ENCODE assay signal across 27 cellular contexts in genomic region chr13:97237388-97237787, GRCh38. TPM values are rescaled to one million over a fixed set of nuclear protein-coding genes. Genes with fewer than 3 reads are reported as not detected.
DNase-seq lines count a peak whose midpoint lies in the region; ATAC-seq, FAIRE-seq and TF ChIP-seq lines count a peak whose summit lies in the region.
"Had no signal": no experiment of that assay in that cellular context is flagged by ENCODE, and none has a peak within 500 bp of the region (broad histone marks: within the 10 kb centered on the region; RNA-seq: fewer than 3 reads in every experiment).

No MANE protein-coding gene starts in this region.

- H3K9ac ChIP-seq in HepG2 (ENCODE audit: insufficient read depth, low read depth, low read length) (no peak overlapping the region), trophoblast cell (ENCODE audit: low read length) (no peak overlapping the region)
- H3K9ac ChIP-seq: BLaER1 treated with 17β-estradiol and CSF1 and Interleukin-3, amounts not matched to agents 10 nM and 100 nM had no signal

- H3K4me2 ChIP-seq in HepG2 (ENCODE audit: low read depth, low read length) (peak overlapping the region; percentile 30; the same call in 1 of the 2 replicates), trophoblast cell (ENCODE audit: low read length) (no peak overlapping the region)
- H3K4me2 ChIP-seq: BLaER1 treated with 17β-estradiol and CSF1 and Interleukin-3, amounts not matched to agents 10 nM and 100 nM; GM23338 had no signal

- no peak overlapping the region for H2BK120ac ChIP-seq in trophoblast cell (ENCODE audit: insufficient read depth, low read length, poor library complexity)

- H3K4me3 ChIP-seq in HepG2 (replicated peaks in 1 of 3; ENCODE audit: insufficient read depth in 1 of 3, low read depth in 2 of 3, low read length in 3 of 3) (no peak overlapping the region), right lobe of liver (no peak overlapping the region), trophoblast cell (ENCODE audit: low read depth, low read length) (no peak overlapping the region), transverse colon (no peak overlapping the region)
- H3K4me3 ChIP-seq: BLaER1 treated with 17β-estradiol and CSF1 and Interleukin-3, amounts not matched to agents 10 nM and 100 nM; GM23338; SK-N-MC had no signal

- H3K27ac ChIP-seq in HepG2 (ENCODE audit: extremely low read length, insufficient read depth, low read length) = no peak overlapping the region
- H3K27ac ChIP-seq in right lobe of liver = no peak overlapping the region
- H3K27ac ChIP-seq in cingulate gyrus (ENCODE audit: low read depth, low read length) = peak overlapping the region; percentile 51
- no peak overlapping the region for H3K27ac ChIP-seq in trophoblast cell (ENCODE audit: low read depth, low read length)
- peak overlapping the region in 3 of 4 donors; percentile 41 to 87 (median 82) for H3K27ac ChIP-seq in transverse colon
- H3K27ac ChIP-seq: BLaER1 treated with 17β-estradiol and CSF1 and Interleukin-3, amounts not matched to agents 10 nM and 100 nM; SK-N-MC had no signal

- H3K4ac ChIP-seq in trophoblast cell (ENCODE audit: low read depth, low read length) = peak overlapping the region; percentile 22

- no TSS peak for BruUV-seq in HepG2 (replicated peaks; lab: Mats Ljungman, UMichigan)

- H3K36me3 ChIP-seq in HepG2 (replicated peaks in 1 of 2; ENCODE audit: control insufficient read depth in 1 of 2, insufficient read depth in 2 of 2, low read length in 2 of 2) (peaks cover 3 to 47% of the 10 kb centered on the region in 2 experiments), right lobe of liver (no peaks in the 10 kb centered on the region), trophoblast cell (ENCODE audit: control insufficient read depth in 1 of 2, insufficient read depth in 2 of 2, low read length in 2 of 2) (peaks cover 11 to 33% of the 10 kb centered on the region in 2 experiments), transverse colon (no peaks in the 10 kb centered on the region)

- intact Hi-C loops in HepG2 (cut with micrococcal nuclease; ENCODE audit: unreplicated experiment) = no loop called here
- intact Hi-C loops in right lobe of liver (cut with DNase I) = no loop called here
- intact Hi-C loops in transverse colon (cut with DNase I; ENCODE audit: low total_unique reads) = no loop called here

- H3K79me1 ChIP-seq in trophoblast cell (ENCODE audit: low read length) = peaks cover 3% of the 10 kb centered on the region

- H2AK5ac ChIP-seq in trophoblast cell (ENCODE audit: low read length) = no peak overlapping the region

- WGBS in HepG2 (ENCODE audit: low lambda C conversion rate) = 100% methylated on average over 1 of the region's 1 CpG
- 67% methylated on average over 1 of the region's 1 CpG for WGBS in right lobe of liver (ENCODE audit: insufficient coverage, low coverage, low lambda C conversion rate, missing lambda C conversion rate)
- WGBS in trophoblast cell (ENCODE audit: extremely low coverage, insufficient coverage, insufficient read length) = no CpG with 5 or more reads among the region's 1 CpG
- 64 to 69% methylated on average over 1 of the region's 1 CpG for WGBS in transverse colon (ENCODE audit: low coverage in 1 of 2), 2 donors

- TF ChIP-seq RAD21 in HepG2 (CRISPR knock-in tag; IDR thresholded peaks at IDR 0.05) = no peak

- H3K27me3 ChIP-seq in HepG2 (ENCODE audit: control insufficient read depth in 1 of 2, insufficient read depth in 2 of 2, low read length in 2 of 2) (no peaks in the 10 kb centered on the region), right lobe of liver (no peaks in the 10 kb centered on the region), trophoblast cell (ENCODE audit: insufficient read depth, low read length) (no peaks in the 10 kb centered on the region), transverse colon (no peaks in the 10 kb centered on the region)
- H3K27me3 ChIP-seq: BLaER1 treated with 17β-estradiol and CSF1 and Interleukin-3, amounts not matched to agents 10 nM and 100 nM had no signal

- no peak for TF ChIP-seq EP300 in HepG2 (IDR thresholded peaks at IDR 0.05; ENCODE audit: low read depth in 2 of 2, low read length in 2 of 2)
- no peak for TF ChIP-seq EP300 in HepG2 (CRISPR knock-in tag; IDR thresholded peaks at IDR 0.05; ENCODE audit: borderline replicate concordance)
- no peak for TF ChIP-seq EP300 in transverse colon (IDR thresholded peaks at IDR 0.05; ENCODE audit: low read depth)

- no peak overlapping the region for H3K18ac ChIP-seq in trophoblast cell (ENCODE audit: low read length)

- H3K4me1 ChIP-seq in HepG2 (ENCODE audit: insufficient read depth, low read length) = peaks cover 99% of the 10 kb centered on the region
- H3K4me1 ChIP-seq in right lobe of liver = peaks cover 0 to 74% (median 26%) of the 10 kb centered on the region in 4 donors
- peaks cover 0 to 19% of the 10 kb centered on the region in 2 experiments for H3K4me1 ChIP-seq in trophoblast cell (ENCODE audit: control insufficient read depth in 1 of 2, insufficient read depth in 2 of 2, low read length in 2 of 2)
- H3K4me1 ChIP-seq in transverse colon = peaks cover 31 to 88% (median 78%) of the 10 kb centered on the region in 4 donors

- H4K12ac ChIP-seq in trophoblast cell (ENCODE audit: low read depth, low read length) = no peak overlapping the region

- DNase-seq in HepG2 (ENCODE audit: low spot score) (no peak), right lobe of liver (no peak), trophoblast cell (no peak), transverse colon (no peak), NCI-H526 (lab: John Stamatoyannopoulos, UW) (no peak), NCI-H2081 (lab: John Stamatoyannopoulos, UW) (no peak)
- DNase-seq: ACHN; Calu3; CD4-positive, alpha-beta memory T cell; DMS153; HCEC 1CT; IMR-90; NCI-H1105; NCI-H146; NCI-H2029; NCI-H2171; NCI-H345; NCI-H524 treated with DMSO at 0.1 percent for 48 hours; OCI-M1; SHP77 treated with DMSO at 0.1 percent for 48 hours had no signal

- TF ChIP-seq POLR2A in HepG2 (IDR thresholded peaks at IDR 0.05; ENCODE audit: insufficient read depth in 1 of 2, low read depth in 2 of 2, low read length in 2 of 2) (no peak), right lobe of liver (IDR thresholded peaks at IDR 0.05) (no peak), transverse colon (IDR thresholded peaks at IDR 0.05) (no peak)

- no peak overlapping the region for H4K8ac ChIP-seq in trophoblast cell (ENCODE audit: low read depth, low read length)

- ATAC-seq in HepG2 = no peak
- no peak for ATAC-seq in right lobe of liver
- no peak for ATAC-seq in HG02852 (IDR thresholded peaks at IDR 0.05; ENCODE audit: unreplicated experiment)
- ATAC-seq: GM23338 had no signal

- CTCF ChIA-PET in HepG2 (lab: Yijun Ruan, JAX; ENCODE audit: low intra/inter-chr PET ratio, low total read pairs) = no interaction called here

- H3K79me2 ChIP-seq in HepG2 (ENCODE audit: insufficient read depth, low read length) = peaks cover 98% of the 10 kb centered on the region
- H3K79me2 ChIP-seq in trophoblast cell (ENCODE audit: control insufficient read depth, insufficient read depth, low read length, poor library complexity) = peaks cover 23% of the 10 kb centered on the region

- TF ChIP-seq CTCF in HepG2 (CRISPR knock-in tag; IDR thresholded peaks at IDR 0.05) (no peak), right lobe of liver (IDR thresholded peaks at IDR 0.05) (no peak), transverse colon (IDR thresholded peaks at IDR 0.05) (no peak)

- POLR2A ChIA-PET in HepG2 (lab: Yijun Ruan, JAX) = interaction anchor here (1.0 kb wide), 1 partner anchor 13 kb away, joined by 3 read pairs; no protein-coding TSS in a partner anchor

- no peak overlapping the region for H4K91ac ChIP-seq in trophoblast cell (ENCODE audit: low read depth, low read length)

- no peak for FAIRE-seq in HepG2 (lab: Jason Lieb, UNC)
- FAIRE-seq: G401.6, GM12892 had no signal

- H3K23ac ChIP-seq in trophoblast cell (ENCODE audit: low read length) = no peak overlapping the region

- H2BK12ac ChIP-seq in trophoblast cell (ENCODE audit: low read length) = no peak overlapping the region

- no peak overlapping the region for H2BK5ac ChIP-seq in trophoblast cell (ENCODE audit: low read depth, low read length, poor library complexity)

- H3K9me3 ChIP-seq in HepG2 (ENCODE audit: low read length) (no peaks in the 10 kb centered on the region), right lobe of liver (no peaks in the 10 kb centered on the region), trophoblast cell (ENCODE audit: insufficient read depth, low read depth, low read length) (no peaks in the 10 kb centered on the region), transverse colon (no peaks in the 10 kb centered on the region)

- H3K14ac ChIP-seq in trophoblast cell (ENCODE audit: low read length) = no peak overlapping the region

- H2AFZ ChIP-seq in HepG2 (ENCODE audit: low read length) (no peak overlapping the region), trophoblast cell (ENCODE audit: insufficient read depth, low read length, poor library complexity) (no peak overlapping the region)
- H2AFZ ChIP-seq: GM23338 had no signal

- in situ Hi-C loops in HepG2 (cut with HindIII; ENCODE audit: extremely low pct_ligation_motif_present, low pct_unique_long_range_greater_than_20kb) = no loop called here
- in situ Hi-C loops in transverse colon (cut with MboI; ENCODE audit: low pct_ligation_motif_present in 1 of 4, low pct_unique_long_range_greater_than_20kb in 1 of 4, low sequenced_read_pairs in 3 of 4) = no loop called here

- peaks cover 95% of the 10 kb centered on the region for H4K20me1 ChIP-seq in HepG2 (ENCODE audit: insufficient read depth, low read length)

RNA-seq across cellular contexts. Expression of gene MBNL2, which starts 15.3 kb away (rescaled TPM):
- total RNA-seq in HepG2 (2016; rRNA removed; fragmentation: Illumina TruSeq; extraction: Trizol) = 30.8 and 48.1 TPM in 2 replicates
- total RNA-seq in HepG2 (2016; cell fraction: cytosol; rRNA removed; fragmentation: Illumina TruSeq; extraction: Trizol; ENCODE audit: low read depth) = 4.0 and 5.0 TPM in 2 replicates
- total RNA-seq in HepG2 (2016; cell fraction: insoluble cytoplasmic fraction; rRNA removed; fragmentation: Illumina TruSeq; extraction: Trizol) = 27.9 and 48.3 TPM in 2 replicates
- 15.6 and 16.3 TPM in 2 replicates for total RNA-seq in HepG2 (2016; cell fraction: membrane; rRNA removed; fragmentation: Illumina TruSeq; extraction: Trizol)
- 50.3 and 53.0 TPM in 2 replicates for total RNA-seq in HepG2 (2016; cell fraction: nucleus; rRNA removed; fragmentation: Illumina TruSeq; extraction: Trizol)
- polyA plus RNA-seq in HepG2 (2011; rRNA removed) = 59.0 and 62.9 TPM in 2 replicates
- polyA plus RNA-seq in HepG2 (2011; cell fraction: cytosol; rRNA removed) = 44.6 and 63.1 TPM in 2 replicates
- 78.5 and 95.6 TPM in 2 replicates for polyA plus RNA-seq in HepG2 (2011; cell fraction: nucleus; rRNA removed)
- 49.8 and 59.5 TPM in 2 replicates for polyA plus RNA-seq in HepG2 (2012)
- 0.49 and 0.73 TPM in 2 replicates for polyA plus RNA-seq in HepG2 (2016; cell fraction: cytosol; fragmentation: Illumina TruSeq; extraction: Trizol; ENCODE audit: low read depth)
- 27.4 and 31.9 TPM in 2 replicates for polyA plus RNA-seq in HepG2 (2016; cell fraction: insoluble cytoplasmic fraction; fragmentation: Illumina TruSeq; extraction: Trizol; ENCODE audit: low read depth)
- 4.4 and 4.9 TPM in 2 replicates for polyA plus RNA-seq in HepG2 (2016; cell fraction: membrane; fragmentation: Illumina TruSeq; extraction: Trizol; ENCODE audit: low read depth)
- polyA plus RNA-seq in HepG2 (2016; cell fraction: nucleus; fragmentation: Illumina TruSeq; extraction: Trizol; ENCODE audit: insufficient read depth, low read depth) = 32.1 and 37.5 TPM in 2 replicates
- 48.4 and 211 TPM in 2 replicates for polyA minus RNA-seq in HepG2 (2011; rRNA and poly(A)+ RNA removed; ENCODE audit: low replicate concordance)
- 125 and 134 TPM in 2 replicates for polyA minus RNA-seq in HepG2 (2011; cell fraction: cytosol; rRNA and poly(A)+ RNA removed)
- 274 and 278 TPM in 2 replicates for polyA minus RNA-seq in HepG2 (2011; cell fraction: nucleus; rRNA and poly(A)+ RNA removed)
- 100 to 1,000 TPM in 3 of 6 experiments, 10 to 100 TPM in 3; 30.3 to 135 (median 81.5) TPM for total RNA-seq in right lobe of liver
- polyA plus RNA-seq in trophoblast cell (2013) = 173 and 175 TPM in 2 replicates
- total RNA-seq in transverse colon = 10 to 100 TPM; 26.9 to 53.7 (median 46.1) TPM

Comparison
In these comparisons a context has a peak if more than half of its experiments do, and no peak if none do; other contexts are left out.
1. H3K27ac ChIP-seq: peak in cingulate gyrus (single experiment) and transverse colon (3 of 4); none in HepG2 (single experiment), right lobe of liver (0 of 3) and trophoblast cell (single experiment).